ENCODE assay signal across 12 cellular contexts in the genomic region with DNA sequence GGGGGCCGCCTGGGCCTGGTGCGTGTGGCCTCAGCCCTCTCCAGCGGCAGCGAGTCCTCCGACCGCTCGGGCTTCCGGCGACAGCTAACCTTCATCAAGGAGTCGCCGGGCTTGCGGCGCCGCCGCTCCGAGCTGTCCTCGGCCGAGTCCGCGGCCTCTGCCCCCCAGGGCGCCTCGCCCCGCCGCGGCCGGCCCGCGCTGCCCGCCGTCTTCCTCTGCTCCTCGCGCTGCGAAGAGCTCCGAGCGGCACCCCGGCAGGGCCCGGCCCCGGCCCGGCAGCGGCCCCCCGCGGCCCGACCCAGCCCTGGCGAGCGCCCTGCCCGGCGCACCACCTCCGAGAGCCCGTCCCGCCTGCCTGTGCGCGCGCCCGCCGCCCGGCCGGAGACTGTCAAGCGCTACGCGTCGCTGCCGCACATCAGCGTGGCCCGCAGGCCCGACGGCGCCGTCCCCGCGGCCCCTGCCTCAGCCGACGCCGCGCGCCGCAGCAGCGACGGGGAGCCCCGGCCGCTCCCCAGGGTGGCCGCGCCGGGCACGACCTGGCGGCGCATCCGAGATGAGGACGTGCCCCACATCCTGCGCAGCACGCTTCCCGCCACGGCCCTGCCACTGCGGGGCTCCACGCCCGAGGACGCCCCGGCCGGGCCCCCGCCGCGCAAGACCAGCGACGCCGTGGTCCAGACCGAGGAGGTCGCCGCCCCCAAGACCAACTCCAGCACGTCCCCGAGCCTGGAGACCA. TPM values are rescaled to one million over a fixed set of nuclear protein-coding genes. Genes with fewer than 3 reads are reported as not detected.
DNase-seq lines count a peak whose midpoint lies in the region; ATAC-seq lines count a peak whose summit lies in the region.
"Had no signal": no experiment of that assay in that cellular context is flagged by ENCODE, and none has a peak within 500 bp of the region (broad histone marks: within the 10 kb centered on the region; RNA-seq: fewer than 3 reads in every experiment).

No MANE protein-coding gene starts in this region.

- DNase-seq in GM23248 (peak; percentile 59), T-cell (peak in 3 of 34 experiments; percentile 20 to 42 (median 32)), glomerular visceral epithelial cell (ENCODE audit: extremely low spot score) (peak; percentile 44), middle frontal gyrus (ENCODE audit: extremely low spot score, low spot score) (no peak), SKM-1 treated with dmso at 0.1 percent for 144 hours (lab: John Stamatoyannopoulos, UW; ENCODE audit: unreplicated experiment) (no peak)
- DNase-seq: activated CD4-positive, alpha-beta T cell treated with anti-CD3 and anti-CD28 coated beads, Interleukin-2, amount 50 U/mL, for 1 hour; left cardiac atrium; NCI-H526 treated with DMSO at 0.1 percent for 48 hours; stimulated activated CD4-positive, alpha-beta T cell treated with anti-CD3 and anti-CD28 coated beads, Interleukin-1b, Interleukin-23, amount 100 ng/mL, for 48 hours had no signal

- POLR2A ChIA-PET in T-cell (lab: Charles Lee) = no interaction called here

- H3K4me1 Mint-ChIP-seq in T-cell = peaks cover 8 to 19% (median 12%) of the 10 kb centered on the region in 3 donors

- no peak overlapping the region for H3K27ac Mint-ChIP-seq in T-cell

- H3K27ac ChIP-seq in GM23248 (no peak overlapping the region), skin epidermis (no peak overlapping the region)

- H3K9me2 ChIP-seq in GM23248 (ENCODE audit: insufficient read depth) = no peaks in the 10 kb centered on the region

- H2AFZ ChIP-seq in GM23248 = no peak overlapping the region

- CTCF ChIA-PET in T-cell (lab: Charles Lee) = interaction anchor here in 1 of 2 donors (0.6 kb wide), 1 partner anchor 285 kb away, joined by 4 read pairs; no protein-coding TSS in a partner anchor

- 2 to 6% methylated on average over 54 to 60 of the region's 109 CpGs for WGBS in GM23248 (ENCODE audit: low coverage in 1 of 2, low lambda C conversion rate in 2 of 2, missing lambda C conversion rate in 2 of 2), 2 experiments

- ATAC-seq in T-cell (replicated peaks in 1 of 4) (peak; percentile 26 to 50 (median 46)), GM19397 (IDR thresholded peaks at IDR 0.05; ENCODE audit: unreplicated experiment) (no peak), GM18511 (IDR thresholded peaks at IDR 0.05; ENCODE audit: unreplicated experiment) (no peak)

- H3K36me3 Mint-ChIP-seq in T-cell = no peaks in the 10 kb centered on the region

- H3F3A ChIP-seq in GM23248 (ENCODE audit: insufficient read depth) = no peaks in the 10 kb centered on the region

- in situ Hi-C loops in GM23248 (cut with MboI) = no loop called here

- H3K27me3 ChIP-seq in GM23248 (replicated peaks; ENCODE audit: insufficient read depth) = no peaks in the 10 kb centered on the region; the same call in 1 of the 2 replicates

- H3K9ac ChIP-seq in GM23248 = peak overlapping the region; percentile 33; the same call in 1 of the 2 replicates

- peak overlapping the region in 1 of 3 donors; percentile 78 for H3K4me3 Mint-ChIP-seq in T-cell

- H3K4me3 ChIP-seq in GM23248 (peak overlapping the region; percentile 61), skin epidermis (peak overlapping the region; percentile 15 to 42 (median 27))

- H3K4me1 ChIP-seq in GM23248 (ENCODE audit: insufficient read depth) = no peaks in the 10 kb centered on the region

- H3K9me3 Mint-ChIP-seq in T-cell = no peaks in the 10 kb centered on the region

- no peaks in the 10 kb centered on the region for H3K9me3 ChIP-seq in GM23248 (ENCODE audit: low read depth)

- no peaks in the 10 kb centered on the region for H3K36me3 ChIP-seq in GM23248 (ENCODE audit: low read depth)

- H3K79me2 ChIP-seq in GM23248 (ENCODE audit: insufficient read depth) = no peaks in the 10 kb centered on the region

- peak overlapping the region; percentile 89 for H3K4me2 ChIP-seq in GM23248 (ENCODE audit: unreplicated experiment)

- H4K20me1 ChIP-seq in GM23248 (ENCODE audit: insufficient read depth) = no peaks in the 10 kb centered on the region

- peaks cover 0 to 11% of the 10 kb centered on the region in 2 donors for H3K27me3 Mint-ChIP-seq in T-cell

RNA-seq across cellular contexts. Expression of a gene that starts 9.6 kb away (rescaled TPM):
- 35.9 and 40.2 TPM in 2 replicates for total RNA-seq in GM23248 (2014; rRNA removed; shearing (Covaris generic))
- polyA plus RNA-seq in GM23248 (2016; fragmentation: Nextera tagmentation; extraction: Ambion mirVana) = 33.2 and 34.7 TPM in 2 replicates
- total RNA-seq in T-cell = 10 to 100 TPM; 30.8 to 76.2 (median 71.4) TPM

RNA-seq across cellular contexts. Expression of a gene that starts 19.4 kb away (rescaled TPM):
- total RNA-seq in GM23248 (2014; rRNA removed; shearing (Covaris generic)) = 0.11 TPM in 1 of 2 replicates, not detected in the other
- 0.10 and 0.11 TPM in 2 replicates for polyA plus RNA-seq in GM23248 (2016; fragmentation: Nextera tagmentation; extraction: Ambion mirVana)
- under 1 TPM; 0.08 to 0.29 (median 0.13) TPM for total RNA-seq in T-cell

RNA-seq across cellular contexts. Expression of a gene that starts 20.8 kb away (rescaled TPM):
- total RNA-seq in GM23248 (2014; rRNA removed; shearing (Covaris generic)) = 0.13 and 0.76 TPM in 2 replicates
- polyA plus RNA-seq in GM23248 (2016; fragmentation: Nextera tagmentation; extraction: Ambion mirVana) = 0.28 and 0.43 TPM in 2 replicates
- 1 to 10 TPM; 5.2 to 9.8 (median 5.6) TPM for total RNA-seq in T-cell

RNA-seq across cellular contexts. Expression of a gene that starts 21.6 kb away (rescaled TPM):
- total RNA-seq in GM23248 (2014; rRNA removed; shearing (Covaris generic)) = 2.9 and 3.0 TPM in 2 replicates
- 4.0 and 4.3 TPM in 2 replicates for polyA plus RNA-seq in GM23248 (2016; fragmentation: Nextera tagmentation; extraction: Ambion mirVana)
- 1 to 10 TPM; 2.2 to 6.9 (median 5.5) TPM for total RNA-seq in T-cell

RNA-seq across cellular contexts. Expression of a gene that starts 31.2 kb away (rescaled TPM):
- total RNA-seq in GM23248 (2014; rRNA removed; shearing (Covaris generic)) = 1,256 and 1,289 TPM in 2 replicates
- polyA plus RNA-seq in GM23248 (2016; fragmentation: Nextera tagmentation; extraction: Ambion mirVana) = 921 and 947 TPM in 2 replicates
- 1,000 to 10,000 TPM; 1,731 to 2,353 (median 2,282) TPM for total RNA-seq in T-cell

Comparison
In these comparisons a context has a peak if more than half of its experiments do, and no peak if none do; other contexts are left out.
1. DNase-seq: peak in GM23248 (single experiment) and glomerular visceral epithelial cell (single experiment); none in middle frontal gyrus (single experiment) and SKM-1 treated with dmso at 0.1 percent for 144 hours (single experiment).
2. ATAC-seq: peak in T-cell (4 of 4); none in GM19397 (single experiment) and GM18511 (single experiment).